In genomic region chr2:21333249-21333648, GRCh38 we compare ENCODE assay signal across 17 cellular contexts.
"Had no signal": no experiment of that assay in that cellular context is flagged by ENCODE, and none has a peak within 500 bp of the region (broad histone marks: within the 10 kb centered on the region; RNA-seq: fewer than 3 reads in every experiment).

No MANE protein-coding gene starts in this region.

- H3K9me3 Mint-ChIP-seq: activated naive CD4-positive, alpha-beta T cell treated with anti-CD3 and anti-CD28 coated beads for 36 hours had no signal

- H3K27ac Mint-ChIP-seq: activated naive CD4-positive, alpha-beta T cell treated with anti-CD3 and anti-CD28 coated beads for 36 hours; activated naive CD8-positive, alpha-beta T cell treated with anti-CD3 and anti-CD28 coated beads, Interleukin-2, amount 50 U/mL, for 24 hours; activated T-helper 17 cell treated with anti-CD3 and anti-CD28 coated beads, Interleukin-2, amount 50 U/mL, for 72 hours; effector memory CD8-positive, alpha-beta T cell; natural killer cell treated with Interleukin-12 subunit alpha and Interleukin-12 subunit beta and Interleukin-15 and Interleukin-18, amount 100 ng/mL, for 72 hours; stimulated activated memory B cell treated with anti-CD40 and anti-IgM and Interleukin-4, amounts not matched to agents 10 μg/mL and 1 μg/mL and 100 μg/mL, for 72 hours; T-helper 17 cell had no signal

- H3K27me3 Mint-ChIP-seq: activated naive CD8-positive, alpha-beta T cell treated with anti-CD3 and anti-CD28 coated beads, Interleukin-2, amount 50 U/mL, for 24 hours; effector memory CD8-positive, alpha-beta T cell; natural killer cell treated with Interleukin-12 subunit alpha and Interleukin-12 subunit beta and Interleukin-15 and Interleukin-18, amount 100 ng/mL, for 72 hours; stimulated activated memory B cell treated with anti-CD40 and anti-IgM and Interleukin-4, amounts not matched to agents 10 μg/mL and 1 μg/mL and 100 μg/mL, for 72 hours; T-helper 17 cell had no signal

- ATAC-seq: activated naive CD8-positive, alpha-beta T cell treated with anti-CD3 and anti-CD28 coated beads, Interleukin-2, amount 50 U/mL, for 24 hours; activated T-helper 17 cell treated with anti-CD3 and anti-CD28 coated beads, Interleukin-2, amount 50 U/mL, for 72 hours; effector memory CD8-positive, alpha-beta T cell; gastroesophageal sphincter; left ventricle myocardium superior; natural killer cell treated with Interleukin-12 subunit alpha and Interleukin-12 subunit beta and Interleukin-15 and Interleukin-18, amount 100 ng/mL, for 72 hours; stimulated activated memory B cell treated with anti-CD40 and anti-IgM and Interleukin-4, amounts not matched to agents 10 μg/mL and 1 μg/mL and 100 μg/mL, for 72 hours; T-helper 17 cell had no signal

- H3K4me3 Mint-ChIP-seq: activated naive CD4-positive, alpha-beta T cell treated with anti-CD3 and anti-CD28 coated beads for 36 hours; activated naive CD8-positive, alpha-beta T cell treated with anti-CD3 and anti-CD28 coated beads, Interleukin-2, amount 50 U/mL, for 24 hours; activated T-helper 17 cell treated with anti-CD3 and anti-CD28 coated beads, Interleukin-2, amount 50 U/mL, for 72 hours; effector memory CD8-positive, alpha-beta T cell; natural killer cell treated with Interleukin-12 subunit alpha and Interleukin-12 subunit beta and Interleukin-15 and Interleukin-18, amount 100 ng/mL, for 72 hours; stimulated activated memory B cell treated with anti-CD40 and anti-IgM and Interleukin-4, amounts not matched to agents 10 μg/mL and 1 μg/mL and 100 μg/mL, for 72 hours; T-helper 17 cell had no signal

- DNase-seq: activated CD4-positive, alpha-beta T cell treated with anti-CD3 and anti-CD28 coated beads, Interleukin-2, amount 50 U/mL, for 48 hours; activated naive CD4-positive, alpha-beta T cell treated with anti-CD3 and anti-CD28 coated beads for 36 hours; activated naive CD8-positive, alpha-beta T cell treated with anti-CD3 and anti-CD28 coated beads, Interleukin-2, amount 50 U/mL, for 24 hours; aorta; dermis blood vessel endothelial cell; effector memory CD8-positive, alpha-beta T cell; erythroblast; left ventricle myocardium superior; stimulated activated CD4-positive, alpha-beta T cell treated with anti-CD3 and anti-CD28 coated beads, Interleukin-2, amount 100 ng/mL, for 48 hours; T-helper 17 cell; thyroid gland; uterus; WERI-Rb-1 had no signal

- H3K4me1 Mint-ChIP-seq: activated naive CD8-positive, alpha-beta T cell treated with anti-CD3 and anti-CD28 coated beads, Interleukin-2, amount 50 U/mL, for 24 hours; activated T-helper 17 cell treated with anti-CD3 and anti-CD28 coated beads, Interleukin-2, amount 50 U/mL, for 72 hours; stimulated activated memory B cell treated with anti-CD40 and anti-IgM and Interleukin-4, amounts not matched to agents 10 μg/mL and 1 μg/mL and 100 μg/mL, for 72 hours; T-helper 17 cell had no signal

- H3K36me3 Mint-ChIP-seq: natural killer cell treated with Interleukin-12 subunit alpha and Interleukin-12 subunit beta and Interleukin-15 and Interleukin-18, amount 100 ng/mL, for 72 hours; stimulated activated memory B cell treated with anti-CD40 and anti-IgM and Interleukin-4, amounts not matched to agents 10 μg/mL and 1 μg/mL and 100 μg/mL, for 72 hours had no signal
